In the genomic region with DNA sequence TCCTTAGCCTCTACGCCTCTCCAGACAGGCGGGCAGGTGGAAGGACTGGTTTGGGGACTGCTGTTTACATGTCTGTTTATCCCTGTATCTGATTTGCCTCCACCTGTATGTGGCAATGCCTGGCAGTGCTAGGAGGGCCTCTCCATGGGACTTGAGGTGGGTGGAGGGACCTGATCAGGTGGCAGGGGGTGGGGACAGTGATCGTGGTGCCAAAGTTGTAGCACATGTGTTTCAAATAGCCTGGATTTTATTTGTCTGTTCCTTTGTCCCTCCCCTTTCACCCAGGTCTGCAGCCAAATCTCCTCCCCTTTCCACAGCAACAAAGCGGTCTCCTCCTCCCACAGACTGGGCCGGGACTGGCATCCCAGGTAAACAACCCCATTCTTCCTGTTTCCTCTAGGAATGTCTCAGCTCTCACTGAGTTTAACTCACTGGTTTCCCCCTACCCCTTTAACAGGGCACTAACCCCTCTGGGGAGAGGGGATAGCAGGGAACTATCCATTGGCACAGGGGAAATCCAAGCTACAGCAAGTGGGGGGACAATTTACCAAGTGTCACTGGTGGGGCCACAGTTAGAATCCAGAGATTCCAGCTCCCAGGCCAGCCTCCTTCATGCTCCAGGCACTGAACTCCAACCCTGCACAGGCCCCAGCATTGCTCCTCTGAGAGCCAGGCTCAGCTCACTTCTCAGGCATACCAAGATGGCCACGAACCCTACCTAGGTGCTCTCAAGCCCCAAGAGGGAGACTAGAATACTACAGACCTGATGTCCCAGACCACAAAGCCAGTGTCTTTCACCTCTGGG, we compare ENCODE assay signal across 14 cellular contexts. TPM values are rescaled to one million over a fixed set of nuclear protein-coding genes. Genes with fewer than 3 reads are reported as not detected.
DNase-seq lines count a peak whose midpoint lies in the region; ATAC-seq, FAIRE-seq and TF ChIP-seq lines count a peak whose summit lies in the region.
"Had no signal": no experiment of that assay in that cellular context is flagged by ENCODE, and none has a peak within 500 bp of the region (broad histone marks: within the 10 kb centered on the region; RNA-seq: fewer than 3 reads in every experiment).

No MANE protein-coding gene starts in this region.

- peak overlapping the region; percentile 11; the same call in 1 of the 2 replicates for H4K8ac ChIP-seq in H1 (ENCODE audit: extremely low read depth, insufficient read depth, low read length)

- no peak overlapping the region for H3K4me3 ChIP-seq in H1 (ENCODE audit: extremely low read depth in 1 of 4, insufficient read depth in 2 of 4, low read depth in 3 of 4, low read length in 4 of 4)
- H3K4me3 ChIP-seq in vagina, result no peak overlapping the region
- H3K4me3 ChIP-seq: cardiac muscle cell, SJSA1 had no signal

- no peaks in the 10 kb centered on the region for H3K23me2 ChIP-seq in H1 (ENCODE audit: low read depth, low read length)

- H3K9ac ChIP-seq in H1 (replicated peaks in 1 of 4; ENCODE audit: extremely low read depth in 1 of 4, low read depth in 3 of 4, low read length in 3 of 4), result no peak overlapping the region

- no peak overlapping the region for H3K4me2 ChIP-seq in H1 (ENCODE audit: insufficient read depth in 1 of 2, low read depth in 2 of 2, low read length in 2 of 2)

- H3K4me1 ChIP-seq in H1 (replicated peaks in 1 of 4; ENCODE audit: control insufficient read depth in 3 of 4, insufficient read depth in 4 of 4, low read length in 3 of 4) (peaks cover 0 to 11% (median 7%) of the 10 kb centered on the region in 4 experiments; a peak in 6 of 7 replicates), vagina (peaks cover 15% of the 10 kb centered on the region)
- H3K4me1 ChIP-seq: Caco-2 had no signal

- POLR2A ChIA-PET in H1 (lab: Charles Lee; ENCODE audit: partially characterized antibody), result interaction anchor here (0.6 to 8.8 kb wide), 3 partner anchors 41 to 65 kb away, joined by 3 to 69 read pairs (median 3); a partner anchor contains a TSS

- H3K36me3 ChIP-seq in H1 (ENCODE audit: control insufficient read depth in 2 of 4, insufficient read depth in 4 of 4, low read length in 3 of 4), result no peaks in the 10 kb centered on the region
- H3K36me3 ChIP-seq in vagina, result no peaks in the 10 kb centered on the region
- H3K36me3 ChIP-seq: cardiac muscle cell, SJSA1 had no signal

- no peak overlapping the region for H2AK5ac ChIP-seq in H1 (ENCODE audit: low read depth, low read length)

- no peak overlapping the region for H3K4me3 Mint-ChIP-seq in activated T-cell treated with anti-CD3 and anti-CD28 coated beads, Interleukin-2, amount 50 U/mL, for 72 hours
- no peak overlapping the region for H3K4me3 Mint-ChIP-seq in mesothelial cell of epicardium
- H3K4me3 Mint-ChIP-seq: activated CD8-positive, alpha-beta memory T cell treated with anti-CD3 and anti-CD28 coated beads, Interleukin-2, amount 10 ng/mL, durations not matched to agents 7 days and 5 days; activated naive CD4-positive, alpha-beta T cell treated with anti-CD3 and anti-CD28 coated beads for 36 hours had no signal

- H2BK120ac ChIP-seq in H1 (replicated peaks; ENCODE audit: low read depth, low read length), result no peak overlapping the region

- TF ChIP-seq CTCF in H1 (IDR thresholded peaks at IDR 0.05; ENCODE audit: control extremely low read depth in 1 of 3, insufficient read depth in 1 of 3, low read depth in 1 of 3, low read length in 3 of 3) (no peak), mesothelial cell of epicardium (IDR thresholded peaks at IDR 0.05; ENCODE audit: unreplicated experiment) (no peak), vagina (IDR thresholded peaks at IDR 0.05) (no peak)

- H4K91ac ChIP-seq in H1 (replicated peaks; ENCODE audit: insufficient read length, low read length), result no peak overlapping the region

- no peak overlapping the region for H2BK20ac ChIP-seq in H1 (ENCODE audit: low read length)

- H4K5ac ChIP-seq in H1 (ENCODE audit: insufficient read length, low read depth, low read length), result no peak overlapping the region

- H3K27me3 ChIP-seq in H1 (replicated peaks in 1 of 4; ENCODE audit: control insufficient read depth in 3 of 4, extremely low read depth in 1 of 4, insufficient read depth in 3 of 4, low read length in 3 of 4), result no peaks in the 10 kb centered on the region; a peak in 2 of 7 replicates
- H3K27me3 ChIP-seq in vagina, result no peaks in the 10 kb centered on the region
- H3K27me3 ChIP-seq: SJSA1 had no signal

- intact Hi-C loops in vagina (cut with DNase I), result loop anchor here (5.0 kb wide), 2 partner anchors 65 to 130 kb away; no protein-coding TSS in a partner anchor

- H3K36me3 Mint-ChIP-seq in activated T-cell treated with anti-CD3 and anti-CD28 coated beads, Interleukin-2, amount 50 U/mL, for 72 hours (ENCODE audit: insufficient read depth in 2 of 2), result no peaks in the 10 kb centered on the region
- H3K36me3 Mint-ChIP-seq in mesothelial cell of epicardium, result no peaks in the 10 kb centered on the region
- H3K36me3 Mint-ChIP-seq: activated CD8-positive, alpha-beta memory T cell treated with anti-CD3 and anti-CD28 coated beads, Interleukin-2, amount 10 ng/mL, durations not matched to agents 7 days and 5 days had no signal

- H3K4ac ChIP-seq in H1 (replicated peaks; ENCODE audit: insufficient read length, low read depth, low read length), result no peak overlapping the region

- H3K9me3 Mint-ChIP-seq in activated T-cell treated with anti-CD3 and anti-CD28 coated beads, Interleukin-2, amount 50 U/mL, for 72 hours, result no peaks in the 10 kb centered on the region
- no peaks in the 10 kb centered on the region for H3K9me3 Mint-ChIP-seq in mesothelial cell of epicardium
- H3K9me3 Mint-ChIP-seq: activated naive CD4-positive, alpha-beta T cell treated with anti-CD3 and anti-CD28 coated beads for 36 hours had no signal

- ATAC-seq in activated T-cell treated with anti-CD3 and anti-CD28 coated beads, Interleukin-2, amount 50 U/mL, for 72 hours (replicated peaks in 1 of 2), result peak; percentile 12 to 13
- no peak for ATAC-seq in GM18868 (IDR thresholded peaks at IDR 0.05; ENCODE audit: unreplicated experiment)

- no peak overlapping the region for H2AFZ ChIP-seq in H1 (ENCODE audit: low read length)

- no peak overlapping the region for H3K56ac ChIP-seq in H1 (replicated peaks; ENCODE audit: insufficient read length, low read depth, low read length)

- H3K4me1 Mint-ChIP-seq in activated T-cell treated with anti-CD3 and anti-CD28 coated beads, Interleukin-2, amount 50 U/mL, for 72 hours (ENCODE audit: low read depth), result no peaks in the 10 kb centered on the region
- peaks cover 15% of the 10 kb centered on the region for H3K4me1 Mint-ChIP-seq in mesothelial cell of epicardium

- TF ChIP-seq POLR2A in H1 (IDR thresholded peaks at IDR 0.05; ENCODE audit: control extremely low read depth in 1 of 2, low read depth in 2 of 2, low read length in 2 of 2) (no peak), vagina (IDR thresholded peaks at IDR 0.05) (no peak)

- no peak overlapping the region for H3K14ac ChIP-seq in H1 (ENCODE audit: insufficient read length)

- H3K18ac ChIP-seq in H1 (ENCODE audit: extremely low read depth, low read length), result no peak overlapping the region

- WGBS in H1 (ENCODE audit: extremely low coverage in 1 of 2, insufficient coverage in 1 of 2, insufficient read length in 1 of 2, insufficient replicate concordance in 2 of 2, low coverage in 1 of 2, low lambda C conversion rate in 2 of 2, missing lambda C conversion rate in 1 of 2), 2 experiments, result 83% methylated on average over 6 of the region's 6 CpGs; no CpG with 5 or more reads in 1 of the 2 experiments

- H3K9me3 ChIP-seq in H1 (ENCODE audit: insufficient read depth in 2 of 2, low read depth in 1 of 2, low read length in 1 of 2) (no peaks in the 10 kb centered on the region), vagina (no peaks in the 10 kb centered on the region)
- H3K9me3 ChIP-seq: Caco-2, SJSA1 had no signal

- no peak overlapping the region for H3K27ac Mint-ChIP-seq in activated T-cell treated with anti-CD3 and anti-CD28 coated beads, Interleukin-2, amount 50 U/mL, for 72 hours
- H3K27ac Mint-ChIP-seq in mesothelial cell of epicardium, result peak overlapping the region; percentile 44
- H3K27ac Mint-ChIP-seq: activated CD8-positive, alpha-beta memory T cell treated with anti-CD3 and anti-CD28 coated beads, Interleukin-2, amount 10 ng/mL, durations not matched to agents 7 days and 5 days; activated naive CD4-positive, alpha-beta T cell treated with anti-CD3 and anti-CD28 coated beads for 36 hours had no signal

- H2BK12ac ChIP-seq in H1 (ENCODE audit: low read depth, low read length), result no peak overlapping the region

- no peak overlapping the region for H2BK5ac ChIP-seq in H1 (ENCODE audit: low read depth, low read length)

- CTCF ChIA-PET in H1 (lab: Charles Lee; ENCODE audit: partially characterized antibody), result interaction anchor here (0.6 to 31.5 kb wide), 34 partner anchors 8 to 961 kb away, joined by 3 to 1412 read pairs (median 6); a partner anchor contains a TSS

- H4K20me1 ChIP-seq in H1 (replicated peaks in 1 of 2; ENCODE audit: control insufficient read depth in 1 of 2, insufficient read depth in 2 of 2, low read length in 2 of 2), result no peaks in the 10 kb centered on the region

- no peak for TF ChIP-seq RAD21 in H1 (IDR thresholded peaks at IDR 0.05 in 1 of 2, conservative IDR thresholded peaks at IDR 0.05 in 1 of 2; ENCODE audit: low read depth in 2 of 2, low read length in 2 of 2)

- H3K23ac ChIP-seq in H1 (ENCODE audit: insufficient read length), result no peak overlapping the region

- peaks cover 57% of the 10 kb centered on the region for H3K27me3 Mint-ChIP-seq in activated T-cell treated with anti-CD3 and anti-CD28 coated beads, Interleukin-2, amount 50 U/mL, for 72 hours (ENCODE audit: low read depth)
- H3K27me3 Mint-ChIP-seq in mesothelial cell of epicardium (ENCODE audit: low read depth), result peaks cover 2% of the 10 kb centered on the region

- no peaks in the 10 kb centered on the region for H3K79me2 ChIP-seq in H1 (ENCODE audit: control insufficient read depth in 1 of 2, insufficient read depth in 2 of 2, low read length in 2 of 2)

- no peaks in the 10 kb centered on the region for H3K79me1 ChIP-seq in H1 (ENCODE audit: low read depth, low read length)

- H3K27ac ChIP-seq in H1 (ENCODE audit: low read depth, low read length) (no peak overlapping the region), vagina (peak overlapping the region; percentile 49)
- H3K27ac ChIP-seq: cardiac muscle cell, SJSA1 had no signal

- TF ChIP-seq EP300 in H1 (IDR thresholded peaks at IDR 0.05; ENCODE audit: borderline replicate concordance in 1 of 2, low read depth in 2 of 2, low read length in 2 of 2), result no peak

- H2BK15ac ChIP-seq in H1 (ENCODE audit: low read length), result peak overlapping the region; percentile 34; the same call in 1 of the 2 replicates

- no peak for DNase-seq in activated T-cell treated with anti-CD3 and anti-CD28 coated beads, Interleukin-2, amount 50 U/mL, for 72 hours
- DNase-seq in activated T-cell treated with anti-CD3 and anti-CD28 coated beads for 4 hours (no peak), H1 (ENCODE audit: low read depth in 1 of 2, low spot score in 2 of 2) (no peak), mesothelial cell of epicardium (ENCODE audit: low spot score in 2 of 2, unreplicated experiment in 2 of 2) (no peak), vagina (ENCODE audit: extremely low spot score in 2 of 2) (no peak), OCI-M1 (lab: John Stamatoyannopoulos, UW) (no peak), NCI-H524 (lab: John Stamatoyannopoulos, UW) (no peak)

- FAIRE-seq in H1 (lab: Jason Lieb, UNC), result no peak
- FAIRE-seq: endometrium had no signal

RNA-seq across cellular contexts. Expression of a gene that starts 22.9 kb away (rescaled TPM):
- total RNA-seq in activated T-cell treated with anti-CD3 and anti-CD28 coated beads, Interleukin-2, amount 50 U/mL, for 72 hours, result 1 to 10 TPM; 2.0 to 2.8 TPM
- total RNA-seq in H1 (2021; fragmentation: NEBNext Ultra II Directional; extraction: Animal tissue kit (Norgen Biotek cat#: 25700)), result 9.5 TPM in 2 replicates
- polyA plus RNA-seq in H1 (2011; rRNA removed), result 7.7 and 10.1 TPM in 2 replicates
- 8.8 TPM for polyA plus RNA-seq in H1 (2011; cell fraction: cytosol; rRNA removed)
- 7.6 TPM for polyA plus RNA-seq in H1 (2011; cell fraction: nucleus; rRNA removed)
- polyA plus RNA-seq in H1 (2012, experiment 1 of 2), result 5.7 to 7.8 TPM (median 7.3 TPM) in 4 replicates
- polyA plus RNA-seq in H1 (2012, experiment 2 of 2), result 2.2 TPM
- 7.3 TPM for polyA plus RNA-seq in H1 (2013, experiment 1 of 2)
- 7.9 TPM for polyA plus RNA-seq in H1 (2013, experiment 2 of 2)
- 13.6 and 15.0 TPM in 2 replicates for polyA minus RNA-seq in H1 (2011; rRNA and poly(A)+ RNA removed)
- polyA minus RNA-seq in H1 (2011; cell fraction: cytosol; rRNA and poly(A)+ RNA removed), result 4.2 TPM
- 9.3 TPM for polyA minus RNA-seq in H1 (2011; cell fraction: nucleus; rRNA and poly(A)+ RNA removed)
- total RNA-seq in mesothelial cell of epicardium, result 15.3 to 15.7 TPM (median 15.6 TPM) in 3 replicates
- total RNA-seq in vagina, result 3.7 TPM

RNA-seq across cellular contexts. Expression of a gene that starts 34.0 kb away (rescaled TPM):
- total RNA-seq in activated T-cell treated with anti-CD3 and anti-CD28 coated beads, Interleukin-2, amount 50 U/mL, for 72 hours, result 10 to 100 TPM; 16.1 to 20.5 TPM
- 31.2 and 33.7 TPM in 2 replicates for total RNA-seq in H1 (2021; fragmentation: NEBNext Ultra II Directional; extraction: Animal tissue kit (Norgen Biotek cat#: 25700))
- polyA plus RNA-seq in H1 (2011; rRNA removed), result 3.7 and 5.1 TPM in 2 replicates
- 7.2 TPM for polyA plus RNA-seq in H1 (2011; cell fraction: cytosol; rRNA removed)
- polyA plus RNA-seq in H1 (2011; cell fraction: nucleus; rRNA removed), result 7.9 TPM
- polyA plus RNA-seq in H1 (2012, experiment 1 of 2), result 9.8 to 15.0 TPM (median 12.8 TPM) in 4 replicates
- polyA plus RNA-seq in H1 (2012, experiment 2 of 2), result 0.60 TPM
- polyA plus RNA-seq in H1 (2013, experiment 1 of 2), result 10.5 TPM
- 10.2 TPM for polyA plus RNA-seq in H1 (2013, experiment 2 of 2)
- polyA minus RNA-seq in H1 (2011; rRNA and poly(A)+ RNA removed), result 32.5 and 43.1 TPM in 2 replicates
- 21.2 TPM for polyA minus RNA-seq in H1 (2011; cell fraction: cytosol; rRNA and poly(A)+ RNA removed)
- 57.4 TPM for polyA minus RNA-seq in H1 (2011; cell fraction: nucleus; rRNA and poly(A)+ RNA removed)
- total RNA-seq in mesothelial cell of epicardium (83.0 to 86.0 TPM (median 85.2 TPM) in 3 replicates), vagina (106 TPM)
